In the genomic region with DNA sequence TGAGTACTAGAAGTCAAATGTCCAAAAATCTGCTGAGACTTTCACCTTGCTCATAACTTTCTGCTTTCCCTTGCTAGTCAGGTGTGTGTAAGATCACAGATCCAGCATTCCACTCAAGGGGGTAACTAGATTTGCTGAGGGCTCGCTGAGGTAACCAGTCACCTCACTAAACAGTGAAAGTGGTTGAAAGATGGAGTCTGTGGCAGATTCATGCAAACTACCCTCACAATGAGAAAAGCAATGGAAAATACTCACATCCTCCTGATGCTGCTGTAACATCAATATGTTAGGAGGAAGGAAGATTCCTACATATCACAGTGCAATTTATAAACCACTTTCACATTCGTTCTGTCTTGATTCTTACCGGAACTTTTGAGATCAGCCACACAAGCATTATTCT, we compare ENCODE assay signal across 9 cellular contexts.
DNase-seq lines count a peak whose midpoint lies in the region; ATAC-seq and TF ChIP-seq lines count a peak whose summit lies in the region.
"Had no signal": no experiment of that assay in that cellular context is flagged by ENCODE, and none has a peak within 500 bp of the region (broad histone marks: within the 10 kb centered on the region; RNA-seq: fewer than 3 reads in every experiment).

No MANE protein-coding gene starts in this region.

- peak overlapping the region; percentile 62 for H3K4me3 Mint-ChIP-seq in activated T-cell treated with anti-CD3 and anti-CD28 coated beads, Interleukin-2, amount 50 U/mL, for 24 hours
- H3K4me3 Mint-ChIP-seq in activated B cell treated with CpG ODN at 0.5 μM for 24 hours = peak overlapping the region; percentile 77

- CTCF ChIA-PET in activated B cell treated with CpG ODN at 0.5 μM for 24 hours (lab: Charles Lee) = no interaction called here

- POLR2A ChIA-PET in activated B cell treated with CpG ODN at 0.5 μM for 24 hours (lab: Charles Lee) = no interaction called here

- ATAC-seq in HG02970 (IDR thresholded peaks at IDR 0.05; ENCODE audit: low FRiP score, unreplicated experiment) (peak; percentile 25), activated B cell treated with CpG ODN at 0.5 μM for 24 hours (ENCODE audit: low read depth) (peak; percentile 61), thoracic aorta (ENCODE audit: insufficient number of reproducible peaks, low FRiP score, low read depth) (no peak)

- peaks cover 8% of the 10 kb centered on the region for H3K9me3 Mint-ChIP-seq in activated T-cell treated with anti-CD3 and anti-CD28 coated beads, Interleukin-2, amount 50 U/mL, for 24 hours
- H3K9me3 Mint-ChIP-seq in activated B cell treated with CpG ODN at 0.5 μM for 24 hours = no peaks in the 10 kb centered on the region

- H3K36me3 ChIP-seq in thoracic aorta = no peaks in the 10 kb centered on the region
- H3K36me3 ChIP-seq: SJSA1 had no signal

- no peaks in the 10 kb centered on the region for H3K4me1 ChIP-seq in thoracic aorta (ENCODE audit: control insufficient read depth in 1 of 2, low read depth in 2 of 2)

- H3K4me3 ChIP-seq in thoracic aorta = peak overlapping the region; percentile 30
- H3K4me3 ChIP-seq: SJSA1 had no signal

- no peak for TF ChIP-seq CTCF in activated B cell treated with CpG ODN at 0.5 μM for 24 hours (IDR thresholded peaks at IDR 0.05)
- TF ChIP-seq CTCF in thoracic aorta (IDR thresholded peaks at IDR 0.05) = no peak

- H3K27me3 Mint-ChIP-seq in activated T-cell treated with anti-CD3 and anti-CD28 coated beads, Interleukin-2, amount 50 U/mL, for 24 hours = no peaks in the 10 kb centered on the region
- H3K27me3 Mint-ChIP-seq in activated B cell treated with CpG ODN at 0.5 μM for 24 hours = peaks cover 15% of the 10 kb centered on the region

- H3K27me3 ChIP-seq in thoracic aorta (replicated peaks; ENCODE audit: insufficient read depth) = no peaks in the 10 kb centered on the region
- H3K27me3 ChIP-seq: SJSA1 had no signal

- peaks cover 85% of the 10 kb centered on the region for H3K4me1 Mint-ChIP-seq in activated T-cell treated with anti-CD3 and anti-CD28 coated beads, Interleukin-2, amount 50 U/mL, for 24 hours (ENCODE audit: low read depth)
- peaks cover 32% of the 10 kb centered on the region for H3K4me1 Mint-ChIP-seq in activated B cell treated with CpG ODN at 0.5 μM for 24 hours

- peaks cover 9% of the 10 kb centered on the region for H3K36me3 Mint-ChIP-seq in activated T-cell treated with anti-CD3 and anti-CD28 coated beads, Interleukin-2, amount 50 U/mL, for 24 hours (ENCODE audit: low read depth)
- H3K36me3 Mint-ChIP-seq in activated B cell treated with CpG ODN at 0.5 μM for 24 hours (ENCODE audit: low read depth) = peaks cover 1% of the 10 kb centered on the region

- intact Hi-C loops in activated B cell treated with CpG ODN at 0.5 μM for 24 hours (cut with micrococcal nuclease) = loop anchor here (1.0 to 2.0 kb wide), 9 partner anchors 15 to 1035 kb away; a partner anchor contains a TSS
- intact Hi-C loops in posterior vena cava (cut with DNase I) = no loop called here

- H3K9me3 ChIP-seq in thoracic aorta = peaks cover 4% of the 10 kb centered on the region

- H3K27ac ChIP-seq in thoracic aorta = no peak overlapping the region
- H3K27ac ChIP-seq: SJSA1 had no signal

- peak overlapping the region; percentile 99 for H3K27ac Mint-ChIP-seq in activated T-cell treated with anti-CD3 and anti-CD28 coated beads, Interleukin-2, amount 50 U/mL, for 24 hours
- H3K27ac Mint-ChIP-seq in activated B cell treated with CpG ODN at 0.5 μM for 24 hours = peak overlapping the region; percentile 86

- DNase-seq in activated T-cell treated with anti-CD3 and anti-CD28 coated beads, Interleukin-2, amount 50 U/mL, for 24 hours = no peak
- DNase-seq in activated T-cell treated with anti-CD3 and anti-CD28 coated beads for 4 hours = no peak
- no peak for DNase-seq in activated B cell treated with CpG ODN at 0.5 μM for 24 hours
- no peak for DNase-seq in thoracic aorta (ENCODE audit: low spot score)
- DNase-seq in posterior vena cava (ENCODE audit: low spot score) = no peak
- no peak for DNase-seq in Ammon's horn (ENCODE audit: low spot score)
- no peak for DNase-seq in stimulated activated naive CD4-positive, alpha-beta T cell (lab: John Stamatoyannopoulos, UW)
